1 cellular context compared by ENCODE assay signal in genomic region chr2:171165967-171166327, GRCh38.
TF ChIP-seq lines count a peak whose summit lies in the region.

No MANE protein-coding gene starts in this region.

TF ChIP-seq in HepG2, 621 proteins besides CTCF, POLR2A, EP300 and RAD21 (continued from another document):
- TF ChIP-seq ZBTB4 (CRISPR knock-in tag; IDR thresholded peaks at IDR 0.05; ENCODE audit: borderline replicate concordance) (no peak), SRY (CRISPR knock-in tag; IDR thresholded peaks at IDR 0.05) (no peak), CREM (IDR thresholded peaks at IDR 0.05) (no peak), CREM (CRISPR knock-in tag; IDR thresholded peaks at IDR 0.05) (no peak), RXRA (CRISPR knock-in tag; IDR thresholded peaks at IDR 0.05) (no peak), E2F5 (CRISPR knock-in tag; conservative IDR thresholded peaks at IDR 0.05) (no peak), MYPOP (CRISPR knock-in tag; IDR thresholded peaks at IDR 0.05) (no peak), ZFP91 (CRISPR knock-in tag; IDR thresholded peaks at IDR 0.05; ENCODE audit: borderline replicate concordance) (0 out of 2 replicates have a peak, but pooled peaks have one; percentile 52), CBX2 (IDR thresholded peaks at IDR 0.05; ENCODE audit: low read depth, low read length) (no peak), CBX2 (CRISPR knock-in tag; IDR thresholded peaks at IDR 0.05; ENCODE audit: low read depth) (no peak), BRD4 (CRISPR knock-in tag; IDR thresholded peaks at IDR 0.05) (no peak), MAF1 (CRISPR knock-in tag; IDR thresholded peaks at IDR 0.05; ENCODE audit: borderline replicate concordance) (no peak), PHF20 (CRISPR knock-in tag; IDR thresholded peaks at IDR 0.05) (no peak)
